Comparison of ENCODE assay signal across 8 cellular contexts in genomic region chr2:219997341-219997851, GRCh38.
A peak's percentile ranks its signal among the peaks of the same experiment; 100 is the strongest.
DNase-seq lines count a peak whose midpoint lies in the region; ATAC-seq and TF ChIP-seq lines count a peak whose summit lies in the region.

No MANE protein-coding gene starts in this region.

- peaks cover 37% of the 10 kb centered on the region for H3K4me1 Mint-ChIP-seq in osteocyte (ENCODE audit: unreplicated experiment)

- H3K9ac ChIP-seq in colonic mucosa (ENCODE audit: low read depth in 2 of 2, low read length in 2 of 2): no peak overlapping the region

- H3K4me1 ChIP-seq in colonic mucosa: no peaks in the 10 kb centered on the region

- no peaks in the 10 kb centered on the region for H3K36me3 ChIP-seq in colonic mucosa

- H3K4me3 Mint-ChIP-seq in osteocyte (ENCODE audit: unreplicated experiment): no peak overlapping the region

- no peak overlapping the region for H3K4me3 ChIP-seq in colonic mucosa

- H3K36me3 Mint-ChIP-seq in osteocyte (ENCODE audit: unreplicated experiment): no peaks in the 10 kb centered on the region

- H3K27ac ChIP-seq in colonic mucosa: no peak overlapping the region

- no peak for ATAC-seq in GM21528 (IDR thresholded peaks at IDR 0.05; ENCODE audit: low FRiP score, unreplicated experiment)

- no peak for TF ChIP-seq CTCF in colonic mucosa (IDR thresholded peaks at IDR 0.05)
- TF ChIP-seq CTCF in osteocyte (IDR thresholded peaks at IDR 0.05): peak; percentile 59

- H3K9me3 ChIP-seq in colonic mucosa: no peaks in the 10 kb centered on the region

- peak; percentile 42 for DNase-seq in activated CD4-positive, alpha-beta T cell treated with anti-CD3 and anti-CD28 coated beads for 48 hours
- DNase-seq in activated CD4-positive, alpha-beta T cell treated with anti-CD3 and anti-CD28 coated beads for 4 hours: no peak
- DNase-seq in NCI-H2171 treated with DMSO at 0.1 percent for 48 hours (lab: John Stamatoyannopoulos, UW) (peak; percentile 80), colonic mucosa (peak; percentile 23), osteocyte (ENCODE audit: extremely low spot score, unreplicated experiment) (peak; percentile 87), NCI-H128 (lab: John Stamatoyannopoulos, UW; ENCODE audit: unreplicated experiment) (no peak), GOT3 (lab: John Stamatoyannopoulos, UW) (no peak)

- H3K27me3 ChIP-seq in colonic mucosa: no peaks in the 10 kb centered on the region

- intact Hi-C loops in colonic mucosa (cut with DNase I): loop anchor here (5.0 kb wide), 1 partner anchor 260 kb away; no protein-coding TSS in a partner anchor

- H3K9me3 Mint-ChIP-seq in osteocyte (ENCODE audit: unreplicated experiment): peaks cover 1% of the 10 kb centered on the region

- H3K27me3 Mint-ChIP-seq in osteocyte (ENCODE audit: unreplicated experiment): no peaks in the 10 kb centered on the region

- no peak overlapping the region for H3K27ac Mint-ChIP-seq in osteocyte (ENCODE audit: unreplicated experiment)

Comparison
In these comparisons a context has a peak if more than half of its experiments do, and no peak if none do; other contexts are left out.
1. DNase-seq: peak in activated CD4-positive, alpha-beta T cell treated with anti-CD3 and anti-CD28 coated beads for 48 hours (single experiment), NCI-H2171 treated with DMSO at 0.1 percent for 48 hours (single experiment), colonic mucosa (single experiment) and osteocyte (single experiment); none in activated CD4-positive, alpha-beta T cell treated with anti-CD3 and anti-CD28 coated beads for 4 hours (0 of 2), NCI-H128 (single experiment) and GOT3 (single experiment).